In genomic region chr5:136957428-136957827, GRCh38 we compare ENCODE assay signal across 31 cellular contexts.
"Had no signal": no experiment of that assay in that cellular context is flagged by ENCODE, and none has a peak within 500 bp of the region (broad histone marks: within the 10 kb centered on the region; RNA-seq: fewer than 3 reads in every experiment).

No MANE protein-coding gene starts in this region.

- H3K4me1 Mint-ChIP-seq: activated naive CD8-positive, alpha-beta T cell treated with anti-CD3 and anti-CD28 coated beads for 36 hours; immature natural killer cell; memory B cell; naive thymus-derived CD4-positive, alpha-beta T cell had no signal

- H3K27me3 ChIP-seq: adrenal gland, body of pancreas, dorsolateral prefrontal cortex, heart left ventricle, ovary, right lobe of liver, testis, transverse colon had no signal

- H3K4me1 ChIP-seq: adrenal gland, body of pancreas, heart left ventricle, right lobe of liver, testis, transverse colon had no signal

- DNase-seq: activated CD4-positive, alpha-beta memory T cell treated with anti-CD3 and anti-CD28 coated beads for 36 hours; activated CD4-positive, alpha-beta T cell treated with anti-CD3 and anti-CD28 coated beads for 4 hours; activated CD8-positive, alpha-beta memory T cell treated with anti-CD3 and anti-CD28 coated beads, Interleukin-2, amount 50 U/mL, for 4 hours; activated effector memory CD4-positive, alpha-beta T cell treated with anti-CD3 and anti-CD28 coated beads, Interleukin-2, amount 50 U/mL, for 16 hours; activated naive CD4-positive, alpha-beta T cell treated with anti-CD3 and anti-CD28 coated beads for 36 hours; activated naive CD8-positive, alpha-beta T cell treated with anti-CD3 and anti-CD28 coated beads for 36 hours; activated T-cell treated with anti-CD3 and anti-CD28 coated beads, Interleukin-2, amount 50 U/mL, for 1 hour; adrenal gland; aorta; body of pancreas; dorsolateral prefrontal cortex; effector memory CD4-positive, alpha-beta T cell; foreskin fibroblast; heart left ventricle; hypothalamus; immature natural killer cell; kidney; midbrain; naive thymus-derived CD4-positive, alpha-beta T cell; ovary; right lobe of liver; stimulated activated CD4-positive, alpha-beta T cell treated with anti-CD3 and anti-CD28 coated beads, Interleukin-4, amount 100 ng/mL, for 1 hour; stimulated activated naive CD8-positive, alpha-beta T cell treated with anti-CD3 and anti-CD28 coated beads, Interleukin-15, Interleukin-2, amounts not matched to agents 100 U/mL and 50 U/mL, for 24 hours; testis; transverse colon had no signal

- H3K27me3 Mint-ChIP-seq: activated CD4-positive, alpha-beta memory T cell treated with anti-CD3 and anti-CD28 coated beads for 36 hours; activated naive CD8-positive, alpha-beta T cell treated with anti-CD3 and anti-CD28 coated beads for 36 hours; memory B cell; naive thymus-derived CD4-positive, alpha-beta T cell; progenitor cell of endocrine pancreas had no signal

- H3K4me3 Mint-ChIP-seq: activated CD4-positive, alpha-beta memory T cell treated with anti-CD3 and anti-CD28 coated beads for 36 hours; activated naive CD4-positive, alpha-beta T cell treated with anti-CD3 and anti-CD28 coated beads for 36 hours; activated naive CD8-positive, alpha-beta T cell treated with anti-CD3 and anti-CD28 coated beads for 36 hours; activated T-helper 1 cell treated with anti-CD3 and anti-CD28 coated beads, Interleukin-12 subunit alpha, Interleukin-12 subunit beta, Interleukin-2, Interleukin-4 antibody, amounts not matched to agents 30 ng/mL and 10 ng/mL and 1 ng/mL, durations not matched to agents 14 hours and 24 hours and 36 hours; immature natural killer cell; memory B cell; naive thymus-derived CD4-positive, alpha-beta T cell; T-helper 2 cell treated with Interferon-gamma antibody and Interleukin-4, amounts not matched to agents 5 μg/mL and 100 μg/mL, for 36 hours had no signal

- H3K9me3 ChIP-seq: adrenal gland, body of pancreas, ovary, right lobe of liver, testis had no signal

- H3K27ac Mint-ChIP-seq: activated CD4-positive, alpha-beta memory T cell treated with anti-CD3 and anti-CD28 coated beads for 36 hours; activated naive CD4-positive, alpha-beta T cell treated with anti-CD3 and anti-CD28 coated beads for 36 hours; activated naive CD8-positive, alpha-beta T cell treated with anti-CD3 and anti-CD28 coated beads for 36 hours; activated T-helper 1 cell treated with anti-CD3 and anti-CD28 coated beads, Interleukin-12 subunit alpha, Interleukin-12 subunit beta, Interleukin-2, Interleukin-4 antibody, amounts not matched to agents 30 ng/mL and 10 ng/mL and 1 ng/mL, durations not matched to agents 14 hours and 24 hours and 36 hours; immature natural killer cell; memory B cell; naive thymus-derived CD4-positive, alpha-beta T cell; progenitor cell of endocrine pancreas; T-helper 2 cell treated with Interferon-gamma antibody and Interleukin-4, amounts not matched to agents 5 μg/mL and 100 μg/mL, for 36 hours had no signal

- H3K4me3 ChIP-seq: adrenal gland, body of pancreas, coronary artery, dorsolateral prefrontal cortex, heart left ventricle, ovary, right lobe of liver, testis, transverse colon had no signal

- H3K27ac ChIP-seq: adrenal gland, body of pancreas, coronary artery, dorsolateral prefrontal cortex, heart left ventricle, ovary, right lobe of liver, testis, transverse colon, VCaP had no signal

- H3K36me3 Mint-ChIP-seq: activated CD4-positive, alpha-beta memory T cell treated with anti-CD3 and anti-CD28 coated beads for 36 hours; activated naive CD8-positive, alpha-beta T cell treated with anti-CD3 and anti-CD28 coated beads for 36 hours; immature natural killer cell; memory B cell; naive thymus-derived CD4-positive, alpha-beta T cell had no signal

- H3K9me3 Mint-ChIP-seq: activated naive CD4-positive, alpha-beta T cell treated with anti-CD3 and anti-CD28 coated beads for 36 hours; activated naive CD8-positive, alpha-beta T cell treated with anti-CD3 and anti-CD28 coated beads for 36 hours had no signal

- ATAC-seq: body of pancreas; heart left ventricle; naive thymus-derived CD4-positive, alpha-beta T cell; right lobe of liver; stimulated activated naive CD8-positive, alpha-beta T cell treated with anti-CD3 and anti-CD28 coated beads, Interleukin-15, Interleukin-2, amounts not matched to agents 100 U/mL and 50 U/mL, for 24 hours had no signal

- H3K36me3 ChIP-seq: adrenal gland, heart left ventricle, ovary, right lobe of liver, transverse colon had no signal
